ENCODE assay signal across 1 cellular context in the genomic region with DNA sequence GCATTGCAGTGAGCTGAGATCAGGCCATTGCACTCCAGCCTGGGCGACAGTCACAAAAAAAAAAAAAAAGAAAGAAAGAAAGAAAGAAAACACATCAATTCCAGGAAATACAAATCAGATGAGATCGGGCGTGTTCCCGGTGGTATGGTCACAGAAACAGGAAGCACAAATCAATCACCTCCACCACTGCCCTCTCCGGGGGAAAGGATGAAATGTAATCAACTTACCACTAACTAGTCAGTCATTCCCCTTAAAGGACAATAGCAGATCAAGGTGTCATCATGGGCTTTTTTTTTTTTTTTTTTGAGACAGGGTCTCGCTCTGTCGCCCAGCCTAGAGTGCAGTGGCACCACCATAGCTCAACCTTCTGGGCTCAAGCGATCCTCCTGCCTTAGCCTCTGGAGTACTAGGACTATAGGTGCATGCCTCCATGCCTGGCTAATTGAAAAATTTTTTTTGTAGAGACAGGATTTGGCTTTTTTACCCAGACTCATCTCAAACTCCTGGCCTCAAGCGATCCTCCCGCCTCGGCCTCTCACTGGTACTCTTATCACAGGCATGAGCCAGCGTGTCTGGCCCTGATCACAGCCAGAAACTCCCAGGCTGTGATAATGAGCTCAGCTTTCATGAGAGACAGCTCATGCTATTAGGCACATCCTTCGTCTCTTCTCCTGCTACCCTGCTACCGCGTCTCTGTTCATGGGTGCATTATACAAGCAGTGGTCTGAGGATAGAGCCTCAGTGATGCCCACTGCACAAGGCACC.
TF ChIP-seq lines count a peak whose summit lies in the region.

No MANE protein-coding gene starts in this region.

TF ChIP-seq in K562, 482 proteins besides CTCF, POLR2A, EP300 and RAD21:
- TF ChIP-seq, protein P1, sequence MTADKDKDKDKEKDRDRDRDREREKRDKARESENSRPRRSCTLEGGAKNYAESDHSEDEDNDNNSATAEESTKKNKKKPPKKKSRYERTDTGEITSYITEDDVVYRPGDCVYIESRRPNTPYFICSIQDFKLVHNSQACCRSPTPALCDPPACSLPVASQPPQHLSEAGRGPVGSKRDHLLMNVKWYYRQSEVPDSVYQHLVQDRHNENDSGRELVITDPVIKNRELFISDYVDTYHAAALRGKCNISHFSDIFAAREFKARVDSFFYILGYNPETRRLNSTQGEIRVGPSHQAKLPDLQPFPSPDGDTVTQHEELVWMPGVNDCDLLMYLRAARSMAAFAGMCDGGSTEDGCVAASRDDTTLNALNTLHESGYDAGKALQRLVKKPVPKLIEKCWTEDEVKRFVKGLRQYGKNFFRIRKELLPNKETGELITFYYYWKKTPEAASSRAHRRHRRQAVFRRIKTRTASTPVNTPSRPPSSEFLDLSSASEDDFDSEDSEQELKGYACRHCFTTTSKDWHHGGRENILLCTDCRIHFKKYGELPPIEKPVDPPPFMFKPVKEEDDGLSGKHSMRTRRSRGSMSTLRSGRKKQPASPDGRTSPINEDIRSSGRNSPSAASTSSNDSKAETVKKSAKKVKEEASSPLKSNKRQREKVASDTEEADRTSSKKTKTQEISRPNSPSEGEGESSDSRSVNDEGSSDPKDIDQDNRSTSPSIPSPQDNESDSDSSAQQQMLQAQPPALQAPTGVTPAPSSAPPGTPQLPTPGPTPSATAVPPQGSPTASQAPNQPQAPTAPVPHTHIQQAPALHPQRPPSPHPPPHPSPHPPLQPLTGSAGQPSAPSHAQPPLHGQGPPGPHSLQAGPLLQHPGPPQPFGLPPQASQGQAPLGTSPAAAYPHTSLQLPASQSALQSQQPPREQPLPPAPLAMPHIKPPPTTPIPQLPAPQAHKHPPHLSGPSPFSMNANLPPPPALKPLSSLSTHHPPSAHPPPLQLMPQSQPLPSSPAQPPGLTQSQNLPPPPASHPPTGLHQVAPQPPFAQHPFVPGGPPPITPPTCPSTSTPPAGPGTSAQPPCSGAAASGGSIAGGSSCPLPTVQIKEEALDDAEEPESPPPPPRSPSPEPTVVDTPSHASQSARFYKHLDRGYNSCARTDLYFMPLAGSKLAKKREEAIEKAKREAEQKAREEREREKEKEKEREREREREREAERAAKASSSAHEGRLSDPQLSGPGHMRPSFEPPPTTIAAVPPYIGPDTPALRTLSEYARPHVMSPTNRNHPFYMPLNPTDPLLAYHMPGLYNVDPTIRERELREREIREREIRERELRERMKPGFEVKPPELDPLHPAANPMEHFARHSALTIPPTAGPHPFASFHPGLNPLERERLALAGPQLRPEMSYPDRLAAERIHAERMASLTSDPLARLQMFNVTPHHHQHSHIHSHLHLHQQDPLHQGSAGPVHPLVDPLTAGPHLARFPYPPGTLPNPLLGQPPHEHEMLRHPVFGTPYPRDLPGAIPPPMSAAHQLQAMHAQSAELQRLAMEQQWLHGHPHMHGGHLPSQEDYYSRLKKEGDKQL (CRISPR knock-in tag; IDR thresholded peaks at IDR 0.05; ENCODE audit: borderline replicate concordance): no peak
- peak; percentile 64 for TF ChIP-seq HMBOX1 (IDR thresholded peaks at IDR 0.05)
